Comparison of ENCODE assay signal across 25 cellular contexts in genomic region chr3:37194533-37194932, GRCh38.
"Had no signal": no experiment of that assay in that cellular context is flagged by ENCODE, and none has a peak within 500 bp of the region (broad histone marks: within the 10 kb centered on the region; RNA-seq: fewer than 3 reads in every experiment).

No MANE protein-coding gene starts in this region.

- H2AFZ ChIP-seq: neural progenitor cell had no signal

- H3K36me3 Mint-ChIP-seq: naive thymus-derived CD8-positive, alpha-beta T cell; natural killer cell treated with Interleukin-12 subunit alpha and Interleukin-12 subunit beta and Interleukin-15 and Interleukin-18, amount 100 ng/mL, for 72 hours; stimulated activated effector memory CD8-positive, alpha-beta T cell treated with anti-CD3 and anti-CD28 coated beads, Interleukin-12 subunit alpha, Interleukin-12 subunit beta, amount 100 ng/mL, for 72 hours; stimulated activated naive B cell treated with anti-CD40 and anti-IgM and Interleukin-4, amounts not matched to agents 10 μg/mL and 1 μg/mL and 100 μg/mL, for 72 hours had no signal

- H3K27me3 Mint-ChIP-seq: stimulated activated naive B cell treated with anti-CD40 and anti-IgM and Interleukin-4, amounts not matched to agents 10 μg/mL and 1 μg/mL and 100 μg/mL, for 72 hours; stimulated activated naive CD8-positive, alpha-beta T cell treated with anti-CD3 and anti-CD28 coated beads, Interleukin-15, Interleukin-2, amounts not matched to agents 100 ng/mL and 50 ng/mL, for 24 hours had no signal

- H3K4me1 ChIP-seq: pancreas, prostate gland, right lobe of liver, sigmoid colon, thyroid gland, upper lobe of left lung, vagina had no signal

- DNase-seq: naive thymus-derived CD8-positive, alpha-beta T cell; occipital lobe; pancreas; retina; right cardiac atrium; right lobe of liver; sigmoid colon; small intestine; stimulated activated CD4-positive, alpha-beta T cell treated with anti-CD3 and anti-CD28 coated beads, Interleukin-15, amount 100 ng/mL, for 24 hours; stimulated activated CD4-positive, alpha-beta T cell treated with anti-CD3 and anti-CD28 coated beads, Interleukin-2, amount 100 ng/mL, for 24 hours; stimulated activated CD4-positive, alpha-beta T cell treated with anti-CD3 and anti-CD28 coated beads, Interleukin-2, amount 100 ng/mL, for 48 hours; stimulated activated CD4-positive, alpha-beta T cell treated with anti-CD3 and anti-CD28 coated beads, Interleukin-4, amount 100 ng/mL, for 24 hours; stimulated activated naive B cell treated with anti-CD40 and anti-IgM and Interleukin-4, amounts not matched to agents 10 μg/mL and 1 μg/mL and 100 μg/mL, for 72 hours; stimulated activated naive CD4-positive, alpha-beta T cell treated with Interleukin-2 at 50 U/mL for 16 hours; stomach; thyroid gland; upper lobe of left lung had no signal

- H3K9me3 Mint-ChIP-seq: naive thymus-derived CD8-positive, alpha-beta T cell; natural killer cell treated with Interleukin-12 subunit alpha and Interleukin-12 subunit beta and Interleukin-15 and Interleukin-18, amount 100 ng/mL, for 72 hours; neural progenitor cell; stimulated activated effector memory CD8-positive, alpha-beta T cell treated with anti-CD3 and anti-CD28 coated beads, Interleukin-12 subunit alpha, Interleukin-12 subunit beta, amount 100 ng/mL, for 72 hours; stimulated activated naive B cell treated with anti-CD40 and anti-IgM and Interleukin-4, amounts not matched to agents 10 μg/mL and 1 μg/mL and 100 μg/mL, for 72 hours; stimulated activated naive CD8-positive, alpha-beta T cell treated with anti-CD3 and anti-CD28 coated beads, Interleukin-15, Interleukin-2, amounts not matched to agents 100 ng/mL and 50 ng/mL, for 24 hours had no signal

- H3K4me2 ChIP-seq: neural progenitor cell had no signal

- H3K4me1 Mint-ChIP-seq: naive thymus-derived CD8-positive, alpha-beta T cell; stimulated activated effector memory CD8-positive, alpha-beta T cell treated with anti-CD3 and anti-CD28 coated beads, Interleukin-12 subunit alpha, Interleukin-12 subunit beta, amount 100 ng/mL, for 72 hours had no signal

- H3K4me3 Mint-ChIP-seq: naive thymus-derived CD8-positive, alpha-beta T cell; natural killer cell treated with Interleukin-12 subunit alpha and Interleukin-12 subunit beta and Interleukin-15 and Interleukin-18, amount 100 ng/mL, for 72 hours; neural progenitor cell; stimulated activated effector memory CD8-positive, alpha-beta T cell treated with anti-CD3 and anti-CD28 coated beads, Interleukin-12 subunit alpha, Interleukin-12 subunit beta, amount 100 ng/mL, for 72 hours; stimulated activated naive B cell treated with anti-CD40 and anti-IgM and Interleukin-4, amounts not matched to agents 10 μg/mL and 1 μg/mL and 100 μg/mL, for 72 hours; stimulated activated naive CD8-positive, alpha-beta T cell treated with anti-CD3 and anti-CD28 coated beads, Interleukin-15, Interleukin-2, amounts not matched to agents 100 ng/mL and 50 ng/mL, for 24 hours had no signal

- H3K4me3 ChIP-seq: neural progenitor cell, pancreas, prostate gland, right lobe of liver, sigmoid colon, stomach, thoracic aorta, thyroid gland, tibial nerve, upper lobe of left lung, vagina had no signal

- ATAC-seq: naive thymus-derived CD8-positive, alpha-beta T cell; natural killer cell treated with Interleukin-12 subunit alpha and Interleukin-12 subunit beta and Interleukin-15 and Interleukin-18, amount 100 ng/mL, for 72 hours; pancreas; right lobe of liver; stimulated activated effector memory CD8-positive, alpha-beta T cell treated with anti-CD3 and anti-CD28 coated beads, Interleukin-12 subunit alpha, Interleukin-12 subunit beta, amount 100 ng/mL, for 72 hours; stimulated activated naive B cell treated with anti-CD40 and anti-IgM and Interleukin-4, amounts not matched to agents 10 μg/mL and 1 μg/mL and 100 μg/mL, for 72 hours had no signal

- H3K27ac ChIP-seq: neural progenitor cell, pancreas, prostate gland, right lobe of liver, sigmoid colon, stomach, thoracic aorta, thyroid gland, tibial nerve, upper lobe of left lung, vagina had no signal

- H3K9ac ChIP-seq: neural progenitor cell had no signal

- H3K27ac Mint-ChIP-seq: naive thymus-derived CD8-positive, alpha-beta T cell; natural killer cell treated with Interleukin-12 subunit alpha and Interleukin-12 subunit beta and Interleukin-15 and Interleukin-18, amount 100 ng/mL, for 72 hours; neural progenitor cell; stimulated activated effector memory CD8-positive, alpha-beta T cell treated with anti-CD3 and anti-CD28 coated beads, Interleukin-12 subunit alpha, Interleukin-12 subunit beta, amount 100 ng/mL, for 72 hours; stimulated activated naive B cell treated with anti-CD40 and anti-IgM and Interleukin-4, amounts not matched to agents 10 μg/mL and 1 μg/mL and 100 μg/mL, for 72 hours; stimulated activated naive CD8-positive, alpha-beta T cell treated with anti-CD3 and anti-CD28 coated beads, Interleukin-15, Interleukin-2, amounts not matched to agents 100 ng/mL and 50 ng/mL, for 24 hours had no signal

- H3K27me3 ChIP-seq: neural progenitor cell, pancreas, right lobe of liver, sigmoid colon, stomach, thyroid gland, tibial nerve, upper lobe of left lung, vagina had no signal
